1 cellular context compared by ENCODE assay signal in the genomic region with DNA sequence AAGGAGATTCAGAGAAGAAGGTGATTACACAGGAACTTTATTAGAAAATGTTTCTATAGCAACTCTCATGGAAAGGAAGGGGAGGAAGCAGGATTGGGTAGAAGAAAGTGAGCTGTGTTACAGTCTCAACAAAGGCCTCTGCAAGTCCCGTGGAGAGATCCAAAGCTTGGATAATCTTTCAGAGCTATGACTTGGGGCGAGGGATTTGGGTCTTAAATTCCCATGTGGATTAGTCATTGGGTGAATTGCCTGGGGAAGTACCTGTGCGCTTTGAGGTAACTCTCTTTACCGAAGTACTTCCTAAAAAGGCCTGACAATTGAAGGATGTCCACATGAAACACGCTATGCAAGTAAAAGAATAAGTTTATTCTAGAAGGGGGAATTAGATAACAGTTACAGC.
TF ChIP-seq lines count a peak whose summit lies in the region.

No MANE protein-coding gene starts in this region.

TF ChIP-seq in H1, 55 proteins besides CTCF, POLR2A, EP300 and RAD21:
- TF ChIP-seq SP4 (IDR thresholded peaks at IDR 0.05; ENCODE audit: low read length) (no peak), TAF1 (IDR thresholded peaks at IDR 0.05; ENCODE audit: low read depth, low read length) (no peak), NANOG (IDR thresholded peaks at IDR 0.05; ENCODE audit: insufficient read depth, low read depth, low read length, poor library complexity, severe bottlenecking) (no peak), RFX5 (IDR thresholded peaks at IDR 0.05; ENCODE audit: borderline replicate concordance, low read depth, low read length) (no peak), KDM4A (IDR thresholded peaks at IDR 0.05; ENCODE audit: low read depth, low read length, severe bottlenecking) (no peak), RBBP5 (IDR thresholded peaks at IDR 0.05; ENCODE audit: borderline replicate concordance, low read depth, low read length) (no peak), ATF3 (IDR thresholded peaks at IDR 0.05; ENCODE audit: insufficient read depth, low read depth, low read length) (no peak), KDM1A (IDR thresholded peaks at IDR 0.05; ENCODE audit: borderline replicate concordance, low read length) (no peak), JUND (IDR thresholded peaks at IDR 0.05; ENCODE audit: low read length) (no peak), JUN (IDR thresholded peaks at IDR 0.05; ENCODE audit: low read depth, low read length) (no peak), ATF2 (IDR thresholded peaks at IDR 0.05; ENCODE audit: low read length) (no peak), SP1 (IDR thresholded peaks at IDR 0.05; ENCODE audit: low read depth, low read length) (no peak), CBX8 (IDR thresholded peaks at IDR 0.05; ENCODE audit: borderline replicate concordance, low read depth, low read length) (no peak), GABPA (IDR thresholded peaks at IDR 0.05; ENCODE audit: borderline replicate concordance, insufficient read depth, low read length) (no peak), TBP (IDR thresholded peaks at IDR 0.05; ENCODE audit: low read depth, low read length) (no peak), CHD1 (IDR thresholded peaks at IDR 0.05; ENCODE audit: low read depth, low read length) (no peak), EGR1 (IDR thresholded peaks at IDR 0.05; ENCODE audit: borderline replicate concordance, low read depth, low read length) (no peak)
